In genomic region chr6:1416820-1417219, GRCh38 we compare ENCODE assay signal across 22 cellular contexts. TPM values are rescaled to one million over a fixed set of nuclear protein-coding genes. Genes with fewer than 3 reads are reported as not detected.
"Had no signal": no experiment of that assay in that cellular context is flagged by ENCODE, and none has a peak within 500 bp of the region (broad histone marks: within the 10 kb centered on the region; RNA-seq: fewer than 3 reads in every experiment).

No MANE protein-coding gene starts in this region.

- FAIRE-seq: K562, RCC 7860 had no signal

- H3K27ac ChIP-seq: KMS-11 had no signal

- H3K4me2 ChIP-seq: KMS-11, SK-N-SH had no signal

- H3K4me3 ChIP-seq: K562 had no signal

- H3K4me1 Mint-ChIP-seq: IgD-negative memory B cell had no signal

- H3K9ac ChIP-seq: KMS-11, SK-N-SH had no signal

- H3K27ac Mint-ChIP-seq: IgD-negative memory B cell had no signal

- H3K36me3 Mint-ChIP-seq: IgD-negative memory B cell had no signal

- H3K4me3 Mint-ChIP-seq: IgD-negative memory B cell had no signal

- H3K9me3 ChIP-seq: SK-N-SH had no signal

- H3K9me2 ChIP-seq: SK-N-SH had no signal

- DNase-seq: Kasumi-1, MM.1S, NCI-H1092 treated with DMSO at 0.1 percent for 48 hours, NCI-H1436, NCI-H187, NCI-H2029, NCI-H2081 treated with DMSO at 0.1 percent for 48 hours, NCI-H2171, NCI-H226, NCI-H446, NCI-H510A, NCI-H524 treated with DMSO at 0.1 percent for 48 hours, NCI-H69, NCI-H774, Right ventricle myocardium superior, RPMI8226, SIG-M5, SK-N-SH had no signal

RNA-seq across cellular contexts. Expression of gene FOXF2, which starts 27.4 kb away (rescaled TPM):
- total RNA-seq: K562 had no signal
- polyA plus RNA-seq: IgD-negative memory B cell, K562, SK-N-SH had no signal
